ENCODE assay signal across 10 cellular contexts in the genomic region with DNA sequence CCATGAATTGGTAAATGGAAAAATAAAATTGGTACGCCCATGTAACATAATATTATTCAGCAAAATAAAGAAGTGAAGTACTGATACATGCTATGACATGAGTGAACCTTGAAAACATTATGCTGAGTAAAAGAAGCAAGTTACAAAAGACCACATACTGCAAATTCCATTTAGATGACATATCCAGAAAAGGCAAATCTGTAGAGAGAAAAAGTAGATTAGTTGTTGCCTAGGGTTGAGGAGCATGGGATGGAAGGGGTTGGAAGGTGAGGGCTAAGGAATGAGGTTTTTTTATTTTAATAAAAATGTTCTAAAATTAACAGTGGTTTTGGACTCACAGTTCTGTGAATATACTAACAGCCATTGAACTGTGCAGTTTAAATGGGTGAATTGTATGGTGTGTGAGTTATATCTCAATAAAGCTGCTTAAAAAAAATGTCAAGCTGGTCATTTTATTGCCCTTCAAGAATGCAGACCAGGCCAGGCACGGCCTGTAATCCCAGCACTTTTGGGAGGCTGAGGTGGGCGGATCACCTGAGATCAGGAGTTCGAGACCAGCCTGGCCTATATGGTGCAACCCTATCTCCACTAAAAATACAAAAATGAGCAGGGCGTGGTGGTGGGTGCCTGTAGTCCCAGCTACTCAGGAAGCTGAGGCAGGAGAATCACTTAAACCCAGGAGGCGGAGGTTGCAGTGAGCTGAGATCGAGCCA. TPM values are rescaled to one million over a fixed set of nuclear protein-coding genes. Genes with fewer than 3 reads are reported as not detected.
A peak's percentile ranks its signal among the peaks of the same experiment; 100 is the strongest.
DNase-seq lines count a peak whose midpoint lies in the region; ATAC-seq lines count a peak whose summit lies in the region.
"Had no signal": no experiment of that assay in that cellular context is flagged by ENCODE, and none has a peak within 500 bp of the region (broad histone marks: within the 10 kb centered on the region; RNA-seq: fewer than 3 reads in every experiment).

No MANE protein-coding gene starts in this region.

- no peaks in the 10 kb centered on the region for H3K27me3 ChIP-seq in mesendoderm (ENCODE audit: insufficient read depth, low read length, poor library complexity)

- ATAC-seq in central memory CD8-positive, alpha-beta T cell (replicated peaks; ENCODE audit: extremely low read depth, poor library complexity, severe bottlenecking): no peak

- no peak overlapping the region for H3K23ac ChIP-seq in mesendoderm (ENCODE audit: low read length)

- H4K8ac ChIP-seq in mesendoderm (ENCODE audit: low read depth, low read length): no peak overlapping the region

- DNase-seq in Caki2 (ENCODE audit: low read depth): peak; percentile 85
- DNase-seq in NCI-H226: peak; percentile 93
- no peak for DNase-seq in central memory CD8-positive, alpha-beta T cell (ENCODE audit: low spot score in 2 of 2)
- DNase-seq in mesendoderm: peak; percentile 88
- DNase-seq in NCI-H2196 treated with DMSO at 0.1 percent for 48 hours (lab: John Stamatoyannopoulos, UW; ENCODE audit: unreplicated experiment): no peak
- no peak for DNase-seq in activated CD8-positive, alpha-beta memory T cell treated with anti-CD3 and anti-CD28 coated beads for 24 hours
- DNase-seq in substantia nigra (lab: John Stamatoyannopoulos, UW): no peak
- no peak for DNase-seq in NCI-H187 treated with DMSO at 0.1 percent for 48 hours (lab: John Stamatoyannopoulos, UW)
- DNase-seq: foreskin melanocyte had no signal

- H3K27ac ChIP-seq in mesendoderm (ENCODE audit: low read depth, low read length) (no peak overlapping the region), substantia nigra (ENCODE audit: low read depth, low read length, poor library complexity, severe bottlenecking) (no peak overlapping the region)

- no peak overlapping the region for H3K4me2 ChIP-seq in mesendoderm (ENCODE audit: low read length)

- no peaks in the 10 kb centered on the region for H3K4me1 ChIP-seq in mesendoderm (ENCODE audit: control insufficient read depth, low read depth, low read length)

- H3K9me3 Mint-ChIP-seq in central memory CD8-positive, alpha-beta T cell: no peaks in the 10 kb centered on the region
- H3K9me3 Mint-ChIP-seq: CD8-positive, alpha-beta memory T cell had no signal

- no peak overlapping the region for H2AK5ac ChIP-seq in mesendoderm (ENCODE audit: low read length)

- H3K36me3 Mint-ChIP-seq in central memory CD8-positive, alpha-beta T cell (ENCODE audit: insufficient read depth): peaks cover 4% of the 10 kb centered on the region
- H3K36me3 Mint-ChIP-seq: CD8-positive, alpha-beta memory T cell had no signal

- no peaks in the 10 kb centered on the region for H3K36me3 ChIP-seq in mesendoderm (ENCODE audit: control insufficient read depth, insufficient read depth, low read length)

- no peak overlapping the region for H2BK120ac ChIP-seq in mesendoderm (ENCODE audit: low read depth, low read length)

- H3K4me1 Mint-ChIP-seq in central memory CD8-positive, alpha-beta T cell: peaks cover 29% of the 10 kb centered on the region

- H4K5ac ChIP-seq in mesendoderm (ENCODE audit: low read length): no peak overlapping the region

- no peak overlapping the region for H3K4ac ChIP-seq in mesendoderm (ENCODE audit: low read depth, low read length)

- H3K18ac ChIP-seq in mesendoderm (ENCODE audit: low read length): no peak overlapping the region

- WGBS in mesendoderm (ENCODE audit: extremely low coverage, insufficient coverage, low lambda C conversion rate): no CpG with 5 or more reads among the region's 7 CpGs

- no peak overlapping the region for H3K27ac Mint-ChIP-seq in central memory CD8-positive, alpha-beta T cell (ENCODE audit: low read depth)

- no peak overlapping the region for H3K56ac ChIP-seq in mesendoderm (ENCODE audit: low read length)

- H3K79me2 ChIP-seq in mesendoderm (ENCODE audit: control insufficient read depth, insufficient read depth, low read length): no peaks in the 10 kb centered on the region

- no peak overlapping the region for H2BK5ac ChIP-seq in mesendoderm (ENCODE audit: low read length)

- in situ Hi-C loops in Caki2 (cut with HindIII; ENCODE audit: low pct_unique_long_range_greater_than_20kb, low sequenced_read_pairs): no loop called here

- no peak overlapping the region for H2BK15ac ChIP-seq in mesendoderm (replicated peaks; ENCODE audit: low read depth)

- peaks cover 12% of the 10 kb centered on the region for H3K27me3 Mint-ChIP-seq in central memory CD8-positive, alpha-beta T cell

- no peaks in the 10 kb centered on the region for H3K79me1 ChIP-seq in mesendoderm (ENCODE audit: low read length)

- peak overlapping the region; percentile 35 for H3K4me3 Mint-ChIP-seq in central memory CD8-positive, alpha-beta T cell

- no peak overlapping the region for H3K9ac ChIP-seq in mesendoderm (ENCODE audit: low read length)

- H3K4me3 ChIP-seq in mesendoderm (ENCODE audit: low read length): no peak overlapping the region

RNA-seq across cellular contexts. Expression of a gene that starts 8.1 kb away (rescaled TPM):
- 17.4 and 21.4 TPM in 2 replicates for total RNA-seq in Caki2 (2014; rRNA removed; shearing (Covaris generic); ENCODE audit: low replicate concordance)
- polyA plus RNA-seq in mesendoderm (2013, experiment 1 of 2): 43.0 TPM
- 43.5 TPM for polyA plus RNA-seq in mesendoderm (2013, experiment 2 of 2)

Comparison
In these comparisons a context has a peak if more than half of its experiments do, and no peak if none do; other contexts are left out.
1. DNase-seq: peak in Caki2 (single experiment), NCI-H226 (single experiment) and mesendoderm (single experiment); none in central memory CD8-positive, alpha-beta T cell (0 of 2), NCI-H2196 treated with DMSO at 0.1 percent for 48 hours (single experiment), activated CD8-positive, alpha-beta memory T cell treated with anti-CD3 and anti-CD28 coated beads for 24 hours (single experiment), substantia nigra (0 of 49) and NCI-H187 treated with DMSO at 0.1 percent for 48 hours (single experiment).